In genomic region chr1:221850788-221851187, GRCh38 we compare ENCODE assay signal across 14 cellular contexts.
DNase-seq lines count a peak whose midpoint lies in the region; ATAC-seq and TF ChIP-seq lines count a peak whose summit lies in the region.
"Had no signal": no experiment of that assay in that cellular context is flagged by ENCODE, and none has a peak within 500 bp of the region (broad histone marks: within the 10 kb centered on the region; RNA-seq: fewer than 3 reads in every experiment).

No MANE protein-coding gene starts in this region.

- TF ChIP-seq RAD21 in IMR-90 (IDR thresholded peaks at IDR 0.05; ENCODE audit: low read length) = no peak

- ATAC-seq in IMR-90 (ENCODE audit: low read depth) = no peak
- ATAC-seq in GM18873 (IDR thresholded peaks at IDR 0.05; ENCODE audit: low FRiP score, unreplicated experiment) = no peak
- ATAC-seq: GM23338, HepG2 had no signal

- peak overlapping the region; percentile 84 for H2BK120ac ChIP-seq in IMR-90 (ENCODE audit: low read depth, low read length)
- H2BK120ac ChIP-seq in trophoblast cell (ENCODE audit: insufficient read depth, low read length, poor library complexity) = no peak overlapping the region

- no peak for TF ChIP-seq CTCF in C4-2B (conservative IDR thresholded peaks at IDR 0.05)
- no peak for TF ChIP-seq CTCF in IMR-90 (conservative IDR thresholded peaks at IDR 0.05; ENCODE audit: low read depth, low read length)
- TF ChIP-seq CTCF in VCaP (conservative IDR thresholded peaks at IDR 0.05) = no peak

- H3K4me2 ChIP-seq in IMR-90 (ENCODE audit: low read depth, low read length) (no peak overlapping the region), trophoblast cell (ENCODE audit: low read length) (no peak overlapping the region)
- H3K4me2 ChIP-seq: GM23338 had no signal

- H2BK5ac ChIP-seq in IMR-90 (ENCODE audit: low read depth, low read length, poor library complexity, severe bottlenecking) = peak overlapping the region; percentile 22
- H2BK5ac ChIP-seq in trophoblast cell (ENCODE audit: low read depth, low read length, poor library complexity) = no peak overlapping the region

- H3K9ac ChIP-seq in IMR-90 (ENCODE audit: low read depth, low read length) = no peak overlapping the region
- no peak overlapping the region for H3K9ac ChIP-seq in trophoblast cell (ENCODE audit: low read length)

- H3K36me3 ChIP-seq in IMR-90 (ENCODE audit: control insufficient read depth, insufficient read depth, low read length) (no peaks in the 10 kb centered on the region), trophoblast cell (ENCODE audit: control insufficient read depth in 1 of 2, insufficient read depth in 2 of 2, low read length in 2 of 2) (no peaks in the 10 kb centered on the region)
- no peaks in the 10 kb centered on the region for H3K36me3 ChIP-seq in effector memory CD4-positive, alpha-beta T cell (ENCODE audit: control insufficient read depth, insufficient read depth, low read length)

- H3K27me3 ChIP-seq in IMR-90 (ENCODE audit: control insufficient read depth, insufficient read depth, low read length) (no peaks in the 10 kb centered on the region), trophoblast cell (ENCODE audit: insufficient read depth, low read length) (no peaks in the 10 kb centered on the region)
- no peaks in the 10 kb centered on the region for H3K27me3 ChIP-seq in effector memory CD4-positive, alpha-beta T cell (replicated peaks; ENCODE audit: control insufficient read depth, insufficient read depth, low read length, poor library complexity, severe bottlenecking)

- H4K5ac ChIP-seq in IMR-90 (ENCODE audit: low read depth, low read length) = peak overlapping the region; percentile 75

- H3K79me2 ChIP-seq in trophoblast cell (ENCODE audit: control insufficient read depth, insufficient read depth, low read length, poor library complexity) = no peaks in the 10 kb centered on the region

- H4K91ac ChIP-seq in IMR-90 (ENCODE audit: insufficient read depth, low read depth, low read length) (peak overlapping the region; percentile 81), trophoblast cell (ENCODE audit: low read depth, low read length) (no peak overlapping the region)

- no peak overlapping the region for H3K56ac ChIP-seq in IMR-90 (ENCODE audit: extremely low read depth, insufficient read depth, low read length)

- H3K79me1 ChIP-seq in IMR-90 (ENCODE audit: low read depth in 1 of 2, low read length in 2 of 2) (no peaks in the 10 kb centered on the region), trophoblast cell (ENCODE audit: low read length) (no peaks in the 10 kb centered on the region)

- 83% methylated on average over 2 of the region's 4 CpGs; no CpG with 5 or more reads in 1 of the 2 experiments for WGBS in IMR-90 (ENCODE audit: extremely low coverage in 2 of 2, insufficient read length in 1 of 2), 2 experiments
- WGBS in trophoblast cell (ENCODE audit: extremely low coverage, insufficient coverage, insufficient read length) = no CpG with 5 or more reads among the region's 4 CpGs

- H3K9me3 ChIP-seq in IMR-90 (ENCODE audit: control insufficient read depth, insufficient read depth, low read length) (no peaks in the 10 kb centered on the region), trophoblast cell (ENCODE audit: insufficient read depth, low read depth, low read length) (no peaks in the 10 kb centered on the region)
- no peaks in the 10 kb centered on the region for H3K9me3 ChIP-seq in effector memory CD4-positive, alpha-beta T cell (ENCODE audit: control insufficient read depth, low read length)

- peak overlapping the region; percentile 73 for H2AFZ ChIP-seq in IMR-90 (replicated peaks; ENCODE audit: low read length, poor library complexity)
- H2AFZ ChIP-seq in trophoblast cell (ENCODE audit: insufficient read depth, low read length, poor library complexity) = no peak overlapping the region
- H2AFZ ChIP-seq: GM23338 had no signal

- H3K18ac ChIP-seq in IMR-90 (ENCODE audit: low read depth, low read length) (peak overlapping the region; percentile 73), trophoblast cell (ENCODE audit: low read length) (no peak overlapping the region)

- TF ChIP-seq POLR2A in IMR-90 (IDR thresholded peaks at IDR 0.05; ENCODE audit: low read depth, low read length) = no peak

- H2BK20ac ChIP-seq in IMR-90 (ENCODE audit: low read depth, low read length) = peak overlapping the region; percentile 65

- peak overlapping the region; percentile 77 for H3K4ac ChIP-seq in IMR-90 (ENCODE audit: low read depth, low read length)
- no peak overlapping the region for H3K4ac ChIP-seq in trophoblast cell (ENCODE audit: low read depth, low read length)

- H3K23ac ChIP-seq in IMR-90 (ENCODE audit: low read depth, low read length) (0 out of 2 replicates have a peak overlapping the region, but pooled peaks have one; percentile 0), trophoblast cell (ENCODE audit: low read length) (no peak overlapping the region)

- dilution Hi-C loops in IMR-90 (cut with HindIII; ENCODE audit: low sequenced_read_pairs, unreplicated experiment) = no loop called here

- no peak overlapping the region for H4K12ac ChIP-seq in trophoblast cell (ENCODE audit: low read depth, low read length)

- H3K9me1 ChIP-seq in IMR-90 (ENCODE audit: insufficient read depth, low read length) = peaks cover 9% of the 10 kb centered on the region

- peak overlapping the region; percentile 83; the same call in 2 of the 3 replicates for H2BK15ac ChIP-seq in IMR-90 (ENCODE audit: low read depth, low read length)

- H2BK12ac ChIP-seq in trophoblast cell (ENCODE audit: low read length) = peak overlapping the region; percentile 13

- DNase-seq in IMR-90 = no peak
- no peak for DNase-seq in trophoblast cell
- DNase-seq in effector memory CD4-positive, alpha-beta T cell = no peak
- DNase-seq in activated CD8-positive, alpha-beta memory T cell treated with anti-CD3 and anti-CD28 coated beads for 24 hours = no peak
- DNase-seq: AML-193, GF-D8, KG1, NCI-H1048, NCI-H1436 treated with DMSO at 0.1 percent for 48 hours had no signal

- H2AK9ac ChIP-seq in IMR-90 (replicated peaks; ENCODE audit: low read depth, low read length, poor library complexity) = peak overlapping the region; percentile 32

- intact Hi-C loops in IMR-90 (cut with micrococcal nuclease) = no loop called here

- CTCF ChIA-PET in IMR-90 (lab: Yijun Ruan, JAX) = interaction anchor here (1.0 kb wide), 1 partner anchor 372 kb away, joined by 3 read pairs; no protein-coding TSS in a partner anchor

- H3K27ac ChIP-seq in C4-2B (0 out of 2 replicates have a peak overlapping the region, but pooled peaks have one; percentile 21), IMR-90 (ENCODE audit: insufficient read depth, low read length) (no peak overlapping the region; the same call in 1 of the 2 replicates), VCaP (peak overlapping the region; percentile 37), trophoblast cell (ENCODE audit: low read depth, low read length) (no peak overlapping the region)
- H3K27ac ChIP-seq in effector memory CD4-positive, alpha-beta T cell (ENCODE audit: insufficient read depth, low read length, poor library complexity, severe bottlenecking) = no peak overlapping the region

- POLR2A ChIA-PET in IMR-90 (lab: Charles Lee; ENCODE audit: unreplicated experiment) = interaction anchor here (0.6 kb wide), 1 partner anchor 13 kb away, joined by 3 read pairs; no protein-coding TSS in a partner anchor

- BruUV-seq in IMR-90 (replicated peaks; lab: Mats Ljungman, UMichigan) = no TSS peak

- peak overlapping the region; percentile 36 to 52; a peak in 3 of 4 replicates for H4K8ac ChIP-seq in IMR-90 (ENCODE audit: low read depth in 2 of 2, low read length in 2 of 2)
- no peak overlapping the region for H4K8ac ChIP-seq in trophoblast cell (ENCODE audit: low read depth, low read length)

- peak overlapping the region; percentile 73 for H3K14ac ChIP-seq in IMR-90 (replicated peaks; ENCODE audit: low read depth, low read length)
- no peak overlapping the region for H3K14ac ChIP-seq in trophoblast cell (ENCODE audit: low read length)

- H3K4me3 ChIP-seq in IMR-90 (ENCODE audit: insufficient read depth, low read depth, low read length) (no peak overlapping the region), trophoblast cell (ENCODE audit: low read depth, low read length) (no peak overlapping the region)
- no peak overlapping the region for H3K4me3 ChIP-seq in effector memory CD4-positive, alpha-beta T cell (ENCODE audit: insufficient read depth, low read depth, low read length, poor library complexity, severe bottlenecking)
- H3K4me3 ChIP-seq: GM23338 had no signal

- in situ Hi-C loops in IMR-90 (cut with MboI; ENCODE audit: low sequenced_read_pairs) = no loop called here

- H2AK5ac ChIP-seq in IMR-90 (ENCODE audit: low read depth, low read length) = peak overlapping the region; percentile 89
- H2AK5ac ChIP-seq in trophoblast cell (ENCODE audit: low read length) = no peak overlapping the region

- peaks cover 13% of the 10 kb centered on the region for H3K4me1 ChIP-seq in IMR-90 (ENCODE audit: control insufficient read depth, insufficient read depth, low read length)
- H3K4me1 ChIP-seq in trophoblast cell (ENCODE audit: control insufficient read depth in 1 of 2, insufficient read depth in 2 of 2, low read length in 2 of 2) = peaks cover 0 to 2% of the 10 kb centered on the region in 2 experiments
- no peaks in the 10 kb centered on the region for H3K4me1 ChIP-seq in effector memory CD4-positive, alpha-beta T cell (ENCODE audit: control insufficient read depth, insufficient read depth, low read length, poor library complexity, severe bottlenecking)

- H4K20me1 ChIP-seq in IMR-90 (ENCODE audit: insufficient read depth, low read length) = no peaks in the 10 kb centered on the region

TF ChIP-seq in IMR-90, 13 proteins besides CTCF, POLR2A, EP300 and RAD21 (continues in another document):
- TF ChIP-seq FOS (IDR thresholded peaks at IDR 0.05; ENCODE audit: low read depth, low read length) (no peak), NFE2L2 (IDR thresholded peaks at IDR 0.05; ENCODE audit: low read depth, low read length) (no peak), RFX5 (IDR thresholded peaks at IDR 0.05; ENCODE audit: low read depth, low read length) (no peak), CEBPB (IDR thresholded peaks at IDR 0.05; ENCODE audit: low read depth, low read length) (no peak), MAFK (IDR thresholded peaks at IDR 0.05; ENCODE audit: low read depth, low read length) (no peak), ELK1 (IDR thresholded peaks at IDR 0.05; ENCODE audit: borderline replicate concordance, low read depth, low read length) (no peak), MXI1 (IDR thresholded peaks at IDR 0.05; ENCODE audit: borderline replicate concordance, low read depth, low read length) (no peak), CHD1 (IDR thresholded peaks at IDR 0.05; ENCODE audit: low read depth, low read length) (no peak)

Comparison
In these comparisons a context has a peak if more than half of its experiments do, and no peak if none do; other contexts are left out.
1. H3K27ac ChIP-seq: peak in C4-2B (single experiment) and VCaP (single experiment); none in IMR-90 (single experiment), trophoblast cell (single experiment) and effector memory CD4-positive, alpha-beta T cell (single experiment).